Comparison of ENCODE assay signal across 25 cellular contexts in genomic region chr2:37105150-37105549, GRCh38. TPM values are rescaled to one million over a fixed set of nuclear protein-coding genes. Genes with fewer than 3 reads are reported as not detected.
DNase-seq lines count a peak whose midpoint lies in the region; ATAC-seq, FAIRE-seq and TF ChIP-seq lines count a peak whose summit lies in the region.
"Had no signal": no experiment of that assay in that cellular context is flagged by ENCODE, and none has a peak within 500 bp of the region (broad histone marks: within the 10 kb centered on the region; RNA-seq: fewer than 3 reads in every experiment).

No MANE protein-coding gene starts in this region.

- H3K56ac ChIP-seq in H1 (replicated peaks; ENCODE audit: insufficient read length, low read depth, low read length) = no peak overlapping the region

- H2BK12ac ChIP-seq in H1 (ENCODE audit: low read depth, low read length) = no peak overlapping the region

- H3K4me3 ChIP-seq in GM23338 = no peak overlapping the region
- no peak overlapping the region for H3K4me3 ChIP-seq in HUES64 (ENCODE audit: low read length)
- 0 out of 8 replicates have a peak overlapping the region, but pooled peaks of 1 of the 4 experiments have one; percentile 13 for H3K4me3 ChIP-seq in H1 (ENCODE audit: extremely low read depth in 1 of 4, insufficient read depth in 2 of 4, low read depth in 3 of 4, low read length in 4 of 4)
- H3K4me3 ChIP-seq: BLaER1, HAP-1 had no signal

- no peaks in the 10 kb centered on the region for H3K9me3 Mint-ChIP-seq in GM23338
- H3K9me3 Mint-ChIP-seq: CD4-positive, CD25-positive, alpha-beta regulatory T cell had no signal

- H3K4ac ChIP-seq in H1 (replicated peaks; ENCODE audit: insufficient read length, low read depth, low read length) = no peak overlapping the region

- H3K27ac Mint-ChIP-seq in GM23338 = peak overlapping the region; percentile 80; the same call in 1 of the 2 replicates

- no peaks in the 10 kb centered on the region for H3K23me2 ChIP-seq in H1 (ENCODE audit: low read depth, low read length)

- H3K79me2 ChIP-seq in GM23338 (replicated peaks; ENCODE audit: insufficient read depth) (no peaks in the 10 kb centered on the region), H1 (ENCODE audit: control insufficient read depth in 1 of 2, insufficient read depth in 2 of 2, low read length in 2 of 2) (no peaks in the 10 kb centered on the region)

- H3K4me1 ChIP-seq in GM23338 (ENCODE audit: insufficient read depth) = peaks cover 5% of the 10 kb centered on the region; the same call in 1 of the 2 replicates
- H3K4me1 ChIP-seq in HUES64 (ENCODE audit: insufficient read depth, low read length) = peaks cover 12% of the 10 kb centered on the region
- H3K4me1 ChIP-seq in H1 (replicated peaks in 1 of 4; ENCODE audit: control insufficient read depth in 3 of 4, insufficient read depth in 4 of 4, low read length in 3 of 4) = peaks cover 0 to 6% (median 4%) of the 10 kb centered on the region in 4 experiments; a peak in 2 of 7 replicates
- H3K4me1 ChIP-seq: BLaER1, HAP-1 had no signal

- H2BK15ac ChIP-seq in H1 (ENCODE audit: low read length) = no peak overlapping the region

- H3K18ac ChIP-seq in H1 (ENCODE audit: extremely low read depth, low read length) = no peak overlapping the region

- no peak overlapping the region for H3K14ac ChIP-seq in H1 (ENCODE audit: insufficient read length)

- no peaks in the 10 kb centered on the region for H4K20me1 ChIP-seq in GM23338 (replicated peaks; ENCODE audit: insufficient read depth)
- H4K20me1 ChIP-seq in H1 (replicated peaks in 1 of 2; ENCODE audit: control insufficient read depth in 1 of 2, insufficient read depth in 2 of 2, low read length in 2 of 2) = no peaks in the 10 kb centered on the region
- H4K20me1 ChIP-seq: BLaER1 had no signal

- H2BK20ac ChIP-seq in H1 (ENCODE audit: low read length) = no peak overlapping the region

- CTCF ChIA-PET in H1 (lab: Charles Lee; ENCODE audit: partially characterized antibody) = interaction anchor here (1.3 kb wide), 1 partner anchor 320 kb away, joined by 4 read pairs; no protein-coding TSS in a partner anchor

- H3K27ac ChIP-seq in GM23338 (ENCODE audit: low read depth) (no peak overlapping the region), HUES64 (ENCODE audit: low read depth, low read length) (peak overlapping the region; percentile 13; the same call in 1 of the 2 replicates), H1 (ENCODE audit: low read depth, low read length) (no peak overlapping the region)
- H3K27ac ChIP-seq: BLaER1 had no signal

- H4K5ac ChIP-seq in H1 (ENCODE audit: insufficient read length, low read depth, low read length) = no peak overlapping the region

- TF ChIP-seq POLR2A in H1 (IDR thresholded peaks at IDR 0.05; ENCODE audit: control extremely low read depth in 1 of 2, low read depth in 2 of 2, low read length in 2 of 2) = no peak

- peaks cover 27% of the 10 kb centered on the region for H3K36me3 Mint-ChIP-seq in GM23338 (ENCODE audit: low read depth)

- no peak overlapping the region for H2AFZ ChIP-seq in GM23338
- no peak overlapping the region for H2AFZ ChIP-seq in H1 (ENCODE audit: low read length)

- H3K9ac ChIP-seq in HUES64 (ENCODE audit: low read depth, low read length) (no peak overlapping the region), H1 (replicated peaks in 1 of 4; ENCODE audit: extremely low read depth in 1 of 4, low read depth in 3 of 4, low read length in 3 of 4) (no peak overlapping the region)
- H3K9ac ChIP-seq: BLaER1 had no signal

- H3K27me3 ChIP-seq in GM23338 (ENCODE audit: insufficient read depth) = no peaks in the 10 kb centered on the region
- no peaks in the 10 kb centered on the region for H3K27me3 ChIP-seq in HUES64 (ENCODE audit: insufficient read depth, low read length)
- no peaks in the 10 kb centered on the region for H3K27me3 ChIP-seq in H1 (replicated peaks in 1 of 4; ENCODE audit: control insufficient read depth in 3 of 4, extremely low read depth in 1 of 4, insufficient read depth in 3 of 4, low read length in 3 of 4)
- H3K27me3 ChIP-seq: BLaER1 had no signal

- H3K4me1 Mint-ChIP-seq in GM23338 = peaks cover 19% of the 10 kb centered on the region
- H3K4me1 Mint-ChIP-seq: CD4-positive, CD25-positive, alpha-beta regulatory T cell had no signal

- peak overlapping the region; percentile 21; the same call in 1 of the 2 replicates for H3K4me2 ChIP-seq in GM23338
- H3K4me2 ChIP-seq in H1 (ENCODE audit: insufficient read depth in 1 of 2, low read depth in 2 of 2, low read length in 2 of 2) = peak overlapping the region in 1 of 2 experiments; percentile 16; a peak in 1 of 4 replicates
- H3K4me2 ChIP-seq: BLaER1 had no signal

- H2BK5ac ChIP-seq in H1 (ENCODE audit: low read depth, low read length) = no peak overlapping the region

- ATAC-seq in GM23338 (peak; percentile 99), HG03460 (IDR thresholded peaks at IDR 0.05; ENCODE audit: unreplicated experiment) (no peak), GM18517 (IDR thresholded peaks at IDR 0.05; ENCODE audit: unreplicated experiment) (no peak)

- no peak overlapping the region for H3K23ac ChIP-seq in H1 (ENCODE audit: insufficient read length)

- DNase-seq in GM23338 (ENCODE audit: low spot score) (peak; percentile 69), H1 (ENCODE audit: low read depth in 1 of 2, low spot score in 2 of 2) (peak; percentile 19 to 49), iPS-NIHi7 (ENCODE audit: extremely low spot score) (peak; percentile 28), NCI-H1105 (lab: John Stamatoyannopoulos, UW) (no peak), NCI-H748 treated with DMSO at 0.1 percent for 48 hours (lab: John Stamatoyannopoulos, UW) (no peak)
- DNase-seq: CD4-positive, CD25-positive, alpha-beta regulatory T cell; DMS153; DND-41; KBM-7; MV-4-11; NCI-H1105 treated with DMSO at 0.1 percent for 48 hours; NCI-H146; NCI-H1930; NCI-H2107; NCI-H524 treated with DMSO at 0.1 percent for 48 hours; NCI-H82; NK-92 treated with Interleukin-12 subunit alpha and Interleukin-12 subunit beta, amount 100 ng/mL, for 24 hours; RPMI8226; SHP77 had no signal

- no peaks in the 10 kb centered on the region; the same call in 1 of the 2 replicates for H3K9me2 ChIP-seq in GM23338 (ENCODE audit: insufficient read depth)

- no peaks in the 10 kb centered on the region for H3F3A ChIP-seq in GM23338 (replicated peaks; ENCODE audit: low read depth)

- H4K8ac ChIP-seq in H1 (ENCODE audit: extremely low read depth, insufficient read depth, low read length) = no peak overlapping the region

- H2AK5ac ChIP-seq in H1 (ENCODE audit: low read depth, low read length) = no peak overlapping the region

- peaks cover 3% of the 10 kb centered on the region for H3K27me3 Mint-ChIP-seq in GM23338 (ENCODE audit: insufficient read depth, low read depth, poor library complexity)
- H3K27me3 Mint-ChIP-seq: CD4-positive, CD25-positive, alpha-beta regulatory T cell had no signal

- no peak for TF ChIP-seq EP300 in H1 (IDR thresholded peaks at IDR 0.05; ENCODE audit: borderline replicate concordance in 1 of 2, low read depth in 2 of 2, low read length in 2 of 2)

- FAIRE-seq in H1 (lab: Jason Lieb, UNC) = peak; percentile 7
- FAIRE-seq: GM12892 had no signal

- no peak overlapping the region for H4K91ac ChIP-seq in H1 (replicated peaks; ENCODE audit: insufficient read length, low read length)

- no peak for TF ChIP-seq RAD21 in H1 (IDR thresholded peaks at IDR 0.05 in 1 of 2, conservative IDR thresholded peaks at IDR 0.05 in 1 of 2; ENCODE audit: low read depth in 2 of 2, low read length in 2 of 2)

- H3K79me1 ChIP-seq in H1 (ENCODE audit: low read depth, low read length) = no peaks in the 10 kb centered on the region

- WGBS in HUES64 = 80% methylated on average over 5 of the region's 5 CpGs
- 66% methylated on average over 5 of the region's 5 CpGs; no CpG with 5 or more reads in 1 of the 2 experiments for WGBS in H1 (ENCODE audit: extremely low coverage in 1 of 2, insufficient coverage in 1 of 2, insufficient read length in 1 of 2, insufficient replicate concordance in 2 of 2, low coverage in 1 of 2, low lambda C conversion rate in 2 of 2, missing lambda C conversion rate in 1 of 2), 2 experiments

- H2BK120ac ChIP-seq in H1 (replicated peaks; ENCODE audit: low read depth, low read length) = no peak overlapping the region

- H3K36me3 ChIP-seq in GM23338 (ENCODE audit: insufficient read depth) = peaks cover 7% of the 10 kb centered on the region; the same call in 1 of the 2 replicates
- peaks cover 44% of the 10 kb centered on the region for H3K36me3 ChIP-seq in HUES64 (ENCODE audit: insufficient read depth, low read length)
- peaks cover 0 to 32% (median 16%) of the 10 kb centered on the region in 4 experiments; a peak in 5 of 8 replicates for H3K36me3 ChIP-seq in H1 (ENCODE audit: control insufficient read depth in 2 of 4, insufficient read depth in 4 of 4, low read length in 3 of 4)

- TF ChIP-seq CTCF in GM23338 (conservative IDR thresholded peaks at IDR 0.05; ENCODE audit: low read depth in 2 of 2) = no peak
- no peak for TF ChIP-seq CTCF in H1 (IDR thresholded peaks at IDR 0.05; ENCODE audit: control extremely low read depth in 1 of 3, insufficient read depth in 1 of 3, low read depth in 1 of 3, low read length in 3 of 3)

- H3K9me3 ChIP-seq in HUES64 (ENCODE audit: insufficient read depth, low read depth, low read length) (no peaks in the 10 kb centered on the region), H1 (ENCODE audit: insufficient read depth in 2 of 2, low read depth in 1 of 2, low read length in 1 of 2) (no peaks in the 10 kb centered on the region)
- H3K9me3 ChIP-seq: BLaER1, HAP-1 had no signal

- peak overlapping the region; percentile 42 for H3K4me3 Mint-ChIP-seq in GM23338
- H3K4me3 Mint-ChIP-seq: CD4-positive, CD25-positive, alpha-beta regulatory T cell had no signal

- POLR2A ChIA-PET in H1 (lab: Charles Lee; ENCODE audit: partially characterized antibody) = no interaction called here

RNA-seq across cellular contexts. Expression of gene GPATCH11, which starts 20.8 kb away (rescaled TPM):
- 2.8 and 3.5 TPM in 2 replicates for total RNA-seq in GM23338 (2014; rRNA removed; shearing (Covaris generic))
- polyA plus RNA-seq in GM23338 (2016; fragmentation: Nextera tagmentation; extraction: Ambion mirVana) = 4.3 and 8.0 TPM in 2 replicates
- 5.1 TPM for polyA plus RNA-seq in HUES64 (2013, experiment 1 of 2)
- 6.0 TPM for polyA plus RNA-seq in HUES64 (2013, experiment 2 of 2)
- 2.7 and 3.4 TPM in 2 replicates for total RNA-seq in H1 (2021; fragmentation: NEBNext Ultra II Directional; extraction: Animal tissue kit (Norgen Biotek cat#: 25700))
- 0.38 and 0.60 TPM in 2 replicates for polyA plus RNA-seq in H1 (2011; rRNA removed)
- polyA plus RNA-seq in H1 (2011; cell fraction: cytosol; rRNA removed) = 0.93 TPM
- 0.30 TPM for polyA plus RNA-seq in H1 (2011; cell fraction: nucleus; rRNA removed)
- 1.5 to 3.3 TPM (median 1.8 TPM) in 4 replicates for polyA plus RNA-seq in H1 (2012, experiment 1 of 2)
- polyA plus RNA-seq in H1 (2012, experiment 2 of 2) = 0.20 TPM
- polyA plus RNA-seq in H1 (2013, experiment 1 of 2) = 5.8 TPM
- 4.7 TPM for polyA plus RNA-seq in H1 (2013, experiment 2 of 2)
- 0.69 and 0.93 TPM in 2 replicates for polyA minus RNA-seq in H1 (2011; rRNA and poly(A)+ RNA removed)
- 0.51 TPM for polyA minus RNA-seq in H1 (2011; cell fraction: cytosol; rRNA and poly(A)+ RNA removed)
- polyA minus RNA-seq in H1 (2011; cell fraction: nucleus; rRNA and poly(A)+ RNA removed) = 1.8 TPM

RNA-seq across cellular contexts. Expression of gene HEATR5B, which starts 21.0 kb away (rescaled TPM):
- 13.7 and 18.8 TPM in 2 replicates for total RNA-seq in GM23338 (2014; rRNA removed; shearing (Covaris generic))
- polyA plus RNA-seq in GM23338 (2016; fragmentation: Nextera tagmentation; extraction: Ambion mirVana) = 2.7 and 4.0 TPM in 2 replicates
- 8.1 TPM for polyA plus RNA-seq in HUES64 (2013, experiment 1 of 2)
- 7.5 TPM for polyA plus RNA-seq in HUES64 (2013, experiment 2 of 2)
- 11.3 and 12.6 TPM in 2 replicates for total RNA-seq in H1 (2021; fragmentation: NEBNext Ultra II Directional; extraction: Animal tissue kit (Norgen Biotek cat#: 25700))
- 5.5 and 7.0 TPM in 2 replicates for polyA plus RNA-seq in H1 (2011; rRNA removed)
- 8.6 TPM for polyA plus RNA-seq in H1 (2011; cell fraction: cytosol; rRNA removed)
- 8.3 TPM for polyA plus RNA-seq in H1 (2011; cell fraction: nucleus; rRNA removed)
- 6.9 to 8.7 TPM (median 8.0 TPM) in 4 replicates for polyA plus RNA-seq in H1 (2012, experiment 1 of 2)
- polyA plus RNA-seq in H1 (2012, experiment 2 of 2) = 0.35 TPM
- polyA plus RNA-seq in H1 (2013, experiment 1 of 2) = 6.1 TPM
- 5.1 TPM for polyA plus RNA-seq in H1 (2013, experiment 2 of 2)
- 25.5 and 36.4 TPM in 2 replicates for polyA minus RNA-seq in H1 (2011; rRNA and poly(A)+ RNA removed)
- polyA minus RNA-seq in H1 (2011; cell fraction: cytosol; rRNA and poly(A)+ RNA removed) = 11.2 TPM
- polyA minus RNA-seq in H1 (2011; cell fraction: nucleus; rRNA and poly(A)+ RNA removed) = 19.5 TPM

RNA-seq across cellular contexts. Expression of gene EIF2AK2, which starts 51.6 kb away (rescaled TPM):
- total RNA-seq in GM23338 (2014; rRNA removed; shearing (Covaris generic)) = 35.5 and 37.6 TPM in 2 replicates
- polyA plus RNA-seq in GM23338 (2016; fragmentation: Nextera tagmentation; extraction: Ambion mirVana) (23.9 and 33.8 TPM in 2 replicates), H1 (2011; rRNA removed) (6.8 and 13.1 TPM in 2 replicates)
- 19.3 TPM for polyA plus RNA-seq in HUES64 (2013, experiment 1 of 2)
- 24.8 TPM for polyA plus RNA-seq in HUES64 (2013, experiment 2 of 2)
- total RNA-seq in H1 (2021; fragmentation: NEBNext Ultra II Directional; extraction: Animal tissue kit (Norgen Biotek cat#: 25700)) = 46.3 and 46.9 TPM in 2 replicates
- polyA plus RNA-seq in H1 (2011; cell fraction: cytosol; rRNA removed) = 11.5 TPM
- polyA plus RNA-seq in H1 (2011; cell fraction: nucleus; rRNA removed) = 6.3 TPM
- polyA plus RNA-seq in H1 (2012, experiment 1 of 2) = 8.3 to 20.3 TPM (median 10.9 TPM) in 4 replicates
- polyA plus RNA-seq in H1 (2012, experiment 2 of 2) = 1.5 TPM
- 27.0 TPM for polyA plus RNA-seq in H1 (2013, experiment 1 of 2)
- polyA plus RNA-seq in H1 (2013, experiment 2 of 2) = 27.1 TPM
- polyA minus RNA-seq in H1 (2011; rRNA and poly(A)+ RNA removed) = 19.4 and 29.9 TPM in 2 replicates
- 17.4 TPM for polyA minus RNA-seq in H1 (2011; cell fraction: cytosol; rRNA and poly(A)+ RNA removed)
- polyA minus RNA-seq in H1 (2011; cell fraction: nucleus; rRNA and poly(A)+ RNA removed) = 33.2 TPM

Comparison
In these comparisons a context has a peak if more than half of its experiments do, and no peak if none do; other contexts are left out.
1. DNase-seq: peak in GM23338 (single experiment), H1 (2 of 2) and iPS-NIHi7 (single experiment); none in NCI-H1105 (single experiment) and NCI-H748 treated with DMSO at 0.1 percent for 48 hours (single experiment).